8 cellular contexts compared by ENCODE assay signal in genomic region chr1:202810615-202811295, GRCh38. TPM values are rescaled to one million over a fixed set of nuclear protein-coding genes. Genes with fewer than 3 reads are reported as not detected.
DNase-seq lines count a peak whose midpoint lies in the region; ATAC-seq and TF ChIP-seq lines count a peak whose summit lies in the region.

TSS of gene PCAT6 (plus strand) at chr1:202810954.

- no peaks in the 10 kb centered on the region for H3K9me3 Mint-ChIP-seq in activated T-helper 2 cell treated with anti-CD3 and anti-CD28 coated beads, Interferon-gamma antibody, Interleukin-2, Interleukin-4, amounts not matched to agents 10 μg/mL and 5 μg/mL and 100 μg/mL, durations not matched to agents 14 hours and 24 hours and 36 hours
- no peaks in the 10 kb centered on the region for H3K9me3 Mint-ChIP-seq in natural killer cell
- H3K9me3 Mint-ChIP-seq in stimulated activated naive B cell treated with anti-CD40 and anti-IgM and Interleukin-4, amounts not matched to agents 10 μg/mL and 1 μg/mL and 100 μg/mL, for 72 hours: no peaks in the 10 kb centered on the region

- peak; percentile 61 for ATAC-seq in GM21825 (IDR thresholded peaks at IDR 0.05; ENCODE audit: unreplicated experiment)
- ATAC-seq in natural killer cell: peak; percentile 80 to 91 (median 87)
- peak; percentile 79 to 82 for ATAC-seq in stimulated activated naive B cell treated with anti-CD40 and anti-IgM and Interleukin-4, amounts not matched to agents 10 μg/mL and 1 μg/mL and 100 μg/mL, for 72 hours (replicated peaks)

- H3K27me3 Mint-ChIP-seq in activated T-helper 2 cell treated with anti-CD3 and anti-CD28 coated beads, Interferon-gamma antibody, Interleukin-2, Interleukin-4, amounts not matched to agents 10 μg/mL and 5 μg/mL and 100 μg/mL, durations not matched to agents 14 hours and 24 hours and 36 hours (ENCODE audit: low read depth): peaks cover 20% of the 10 kb centered on the region
- no peaks in the 10 kb centered on the region for H3K27me3 Mint-ChIP-seq in natural killer cell (ENCODE audit: low read depth in 2 of 2)
- H3K27me3 Mint-ChIP-seq in stimulated activated naive B cell treated with anti-CD40 and anti-IgM and Interleukin-4, amounts not matched to agents 10 μg/mL and 1 μg/mL and 100 μg/mL, for 72 hours: peaks cover 11 to 14% of the 10 kb centered on the region in 2 donors

- H3K4me1 Mint-ChIP-seq in activated T-helper 2 cell treated with anti-CD3 and anti-CD28 coated beads, Interferon-gamma antibody, Interleukin-2, Interleukin-4, amounts not matched to agents 10 μg/mL and 5 μg/mL and 100 μg/mL, durations not matched to agents 14 hours and 24 hours and 36 hours (ENCODE audit: low read depth): peaks cover 35% of the 10 kb centered on the region
- H3K4me1 Mint-ChIP-seq in natural killer cell: peaks cover 34 to 53% of the 10 kb centered on the region in 2 donors
- peaks cover 26 to 40% of the 10 kb centered on the region in 2 donors for H3K4me1 Mint-ChIP-seq in stimulated activated naive B cell treated with anti-CD40 and anti-IgM and Interleukin-4, amounts not matched to agents 10 μg/mL and 1 μg/mL and 100 μg/mL, for 72 hours

- H3K27ac Mint-ChIP-seq in activated T-helper 2 cell treated with anti-CD3 and anti-CD28 coated beads, Interferon-gamma antibody, Interleukin-2, Interleukin-4, amounts not matched to agents 10 μg/mL and 5 μg/mL and 100 μg/mL, durations not matched to agents 14 hours and 24 hours and 36 hours: peak within 1 kb of the TSS; percentile 80
- peak within 1 kb of the TSS; percentile 82 to 90 for H3K27ac Mint-ChIP-seq in natural killer cell
- H3K27ac Mint-ChIP-seq in stimulated activated naive B cell treated with anti-CD40 and anti-IgM and Interleukin-4, amounts not matched to agents 10 μg/mL and 1 μg/mL and 100 μg/mL, for 72 hours: peak within 1 kb of the TSS; percentile 93

- intact Hi-C loops in activated T-helper 2 cell treated with anti-CD3 and anti-CD28 coated beads, Interferon-gamma antibody, Interleukin-2, Interleukin-4, amounts not matched to agents 10 μg/mL and 5 μg/mL and 100 μg/mL, durations not matched to agents 14 hours and 24 hours and 36 hours (cut with micrococcal nuclease): loop anchor here (1.0 to 2.0 kb wide), 3 partner anchors 51 to 146 kb away; partner anchors contain the start of gene RABIF
- intact Hi-C loops in natural killer cell (cut with micrococcal nuclease): loop anchor here (2.0 to 10.0 kb wide), 2 partner anchors 78 to 856 kb away; partner anchors contain the start of genes RABIF and TIMM17A

- DNase-seq in DMS79 (lab: John Stamatoyannopoulos, UW) (peak; percentile 93), LHCN-M2 (ENCODE audit: low read depth) (peak; percentile 93), RPMI8226 (peak; percentile 88), fibroblast of peridontal ligament (ENCODE audit: extremely low read depth) (peak; percentile 92), natural killer cell (peak; percentile 86)
- DNase-seq in activated T-helper 2 cell treated with anti-CD3 and anti-CD28 coated beads, Interferon-gamma antibody, Interleukin-2, Interleukin-4, amounts not matched to agents 10 μg/mL and 5 μg/mL and 100 μg/mL, durations not matched to agents 14 hours and 24 hours and 36 hours (ENCODE audit: low spot score): peak; percentile 85
- DNase-seq in stimulated activated naive B cell treated with anti-CD40 and anti-IgM and Interleukin-4, amounts not matched to agents 10 μg/mL and 1 μg/mL and 100 μg/mL, for 72 hours: peak; percentile 89

- H3K36me3 Mint-ChIP-seq in activated T-helper 2 cell treated with anti-CD3 and anti-CD28 coated beads, Interferon-gamma antibody, Interleukin-2, Interleukin-4, amounts not matched to agents 10 μg/mL and 5 μg/mL and 100 μg/mL, durations not matched to agents 14 hours and 24 hours and 36 hours (ENCODE audit: low read depth): peaks cover 6% of the 10 kb centered on the region
- no peaks in the 10 kb centered on the region for H3K36me3 Mint-ChIP-seq in natural killer cell
- no peaks in the 10 kb centered on the region for H3K36me3 Mint-ChIP-seq in stimulated activated naive B cell treated with anti-CD40 and anti-IgM and Interleukin-4, amounts not matched to agents 10 μg/mL and 1 μg/mL and 100 μg/mL, for 72 hours

- H3K4me3 Mint-ChIP-seq in activated T-helper 2 cell treated with anti-CD3 and anti-CD28 coated beads, Interferon-gamma antibody, Interleukin-2, Interleukin-4, amounts not matched to agents 10 μg/mL and 5 μg/mL and 100 μg/mL, durations not matched to agents 14 hours and 24 hours and 36 hours (ENCODE audit: low read depth): peak within 1 kb of the TSS; percentile 92
- H3K4me3 Mint-ChIP-seq in natural killer cell: peak within 1 kb of the TSS; percentile 84
- H3K4me3 Mint-ChIP-seq in stimulated activated naive B cell treated with anti-CD40 and anti-IgM and Interleukin-4, amounts not matched to agents 10 μg/mL and 1 μg/mL and 100 μg/mL, for 72 hours: peak within 1 kb of the TSS; percentile 86 to 99

- TF ChIP-seq CTCF in natural killer cell (IDR thresholded peaks at IDR 0.05): no peak

RNA-seq across cellular contexts. Expression of gene PCAT6, which starts in this region (rescaled TPM):
- 0.96 TPM in 1 of 2 replicates, not detected in the other for total RNA-seq in LHCN-M2 (2014; rRNA removed)
- polyA plus RNA-seq in LHCN-M2 (2012): 5.8 TPM
- 1.6 TPM in 2 replicates for total RNA-seq in activated T-helper 2 cell treated with anti-CD3 and anti-CD28 coated beads, Interferon-gamma antibody, Interleukin-2, Interleukin-4, amounts not matched to agents 10 μg/mL and 5 μg/mL and 100 μg/mL, durations not matched to agents 14 hours and 24 hours and 36 hours
- total RNA-seq in natural killer cell: 1 to 10 TPM in 2 of 3 donors, not detected in 1; 1.1 to 1.5 TPM

Comparison
In these comparisons a context has a peak if more than half of its experiments do, and no peak if none do; other contexts are left out.
1. Peak in every context shown above with its lines: DNase-seq and ATAC-seq.